6 cellular contexts compared by ENCODE assay signal in the genomic region with DNA sequence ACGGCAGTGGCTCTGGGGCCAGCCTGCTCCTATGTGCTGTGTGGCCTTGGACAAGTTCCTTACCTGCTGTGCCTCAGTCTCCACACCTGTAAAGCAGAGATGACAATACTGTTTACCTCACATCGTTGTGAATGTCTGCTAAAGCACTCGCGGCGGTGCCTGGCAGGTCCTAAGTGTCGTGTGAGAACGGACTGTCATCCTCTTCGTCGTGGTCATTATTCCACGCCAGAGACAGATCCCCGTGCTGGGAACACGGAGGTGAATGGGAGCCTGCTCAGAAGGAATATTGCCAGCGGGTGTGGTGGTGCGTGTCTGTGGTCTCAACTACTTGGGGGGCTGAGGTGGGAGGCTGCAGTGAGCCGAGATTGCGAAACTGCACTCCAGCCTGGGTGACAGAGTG.
DNase-seq lines count a peak whose midpoint lies in the region; ATAC-seq, FAIRE-seq and TF ChIP-seq lines count a peak whose summit lies in the region.
"Not testable (repeated sequence)": the region's sequence is repeated elsewhere in the genome, so short reads cannot be mapped to it uniquely, and the experiment has no call there.

No MANE protein-coding gene starts in this region.

- H3K23ac ChIP-seq in IMR-90 (ENCODE audit: low read depth, low read length), result not testable (repeated sequence)

- H3K14ac ChIP-seq in IMR-90 (replicated peaks; ENCODE audit: low read depth, low read length), result not testable (repeated sequence)

- H3K56ac ChIP-seq in IMR-90 (ENCODE audit: extremely low read depth, insufficient read depth, low read length), result not testable (repeated sequence)

- peak overlapping the region; percentile 40 for H3K4me2 ChIP-seq in BLaER1
- peak overlapping the region in 7 of 11 experiments; percentile 32 to 53 (median 44); a peak in 14 of 22 replicates for H3K4me2 ChIP-seq in BLaER1 treated with 17β-estradiol and CSF1 and Interleukin-3, amounts not matched to agents 10 nM and 100 nM
- H3K4me2 ChIP-seq in IMR-90 (ENCODE audit: low read depth, low read length), result not testable (repeated sequence)

- POLR2A ChIA-PET in IMR-90 (lab: Charles Lee; ENCODE audit: unreplicated experiment); WTC11 (lab: Charles Lee); activated CD4-positive, alpha-beta memory T cell treated with anti-CD3 and anti-CD28 coated beads for 36 hours (lab: Charles Lee): not testable (repeated sequence)

- not testable (repeated sequence) for H3K4me3 Mint-ChIP-seq in WTC11; activated CD4-positive, alpha-beta memory T cell treated with anti-CD3 and anti-CD28 coated beads for 36 hours

- not testable (repeated sequence) for H4K20me1 ChIP-seq in BLaER1; IMR-90 (ENCODE audit: insufficient read depth, low read length)
- peaks cover 0 to 53% (median 7%) of the 10 kb centered on the region in 11 experiments; a peak in 12 of 22 replicates for H4K20me1 ChIP-seq in BLaER1 treated with 17β-estradiol and CSF1 and Interleukin-3, amounts not matched to agents 10 nM and 100 nM

- H3K27ac ChIP-seq in BLaER1; BLaER1 treated with 17β-estradiol and CSF1 and Interleukin-3, amounts not matched to agents 10 nM and 100 nM; IMR-90 (ENCODE audit: insufficient read depth, low read length); kidney (ENCODE audit: low read depth in 2 of 2, low read length in 2 of 2): not testable (repeated sequence)

- H2BK120ac ChIP-seq in IMR-90 (ENCODE audit: low read depth, low read length), result not testable (repeated sequence)

- H3K4me3 ChIP-seq in BLaER1; BLaER1 treated with 17β-estradiol and CSF1 and Interleukin-3, amounts not matched to agents 10 nM and 100 nM; IMR-90 (ENCODE audit: insufficient read depth, low read depth, low read length); kidney (ENCODE audit: low read length in 2 of 2): not testable (repeated sequence)

- H3K27me3 Mint-ChIP-seq in WTC11 (ENCODE audit: low read depth); activated CD4-positive, alpha-beta memory T cell treated with anti-CD3 and anti-CD28 coated beads for 36 hours: not testable (repeated sequence)

- not testable (repeated sequence) for TF ChIP-seq POLR2A in IMR-90 (IDR thresholded peaks at IDR 0.05; ENCODE audit: low read depth, low read length)

- H3K4me1 Mint-ChIP-seq in WTC11; activated CD4-positive, alpha-beta memory T cell treated with anti-CD3 and anti-CD28 coated beads for 36 hours (ENCODE audit: low read depth): not testable (repeated sequence)

- not testable (repeated sequence) for ATAC-seq in IMR-90 (ENCODE audit: low read depth); WTC11

- not testable (repeated sequence) for H4K8ac ChIP-seq in IMR-90 (ENCODE audit: low read depth in 2 of 2, low read length in 2 of 2)

- not testable (repeated sequence) for H3K9ac ChIP-seq in BLaER1; IMR-90 (ENCODE audit: low read depth, low read length); kidney (ENCODE audit: low read length in 2 of 2)
- H3K9ac ChIP-seq in BLaER1 treated with 17β-estradiol and CSF1 and Interleukin-3, amounts not matched to agents 10 nM and 100 nM, result 0 out of 22 replicates have a peak overlapping the region, but pooled peaks of 1 of the 11 experiments have one; percentile 39

- not testable (repeated sequence) for H2BK20ac ChIP-seq in IMR-90 (ENCODE audit: low read depth, low read length)

- not testable (repeated sequence) for H3K27me3 ChIP-seq in BLaER1; BLaER1 treated with 17β-estradiol and CSF1 and Interleukin-3, amounts not matched to agents 10 nM and 100 nM; IMR-90 (ENCODE audit: control insufficient read depth, insufficient read depth, low read length)

- H3K4me1 ChIP-seq in BLaER1, result peaks cover 31% of the 10 kb centered on the region
- H3K4me1 ChIP-seq in BLaER1 treated with 17β-estradiol and CSF1 and Interleukin-3, amounts not matched to agents 10 nM and 100 nM, result peaks cover 8 to 39% (median 23%) of the 10 kb centered on the region in 10 experiments
- not testable (repeated sequence) for H3K4me1 ChIP-seq in IMR-90 (ENCODE audit: control insufficient read depth, insufficient read depth, low read length); kidney (ENCODE audit: control insufficient read depth in 1 of 2, insufficient read depth in 1 of 2, low read depth in 1 of 2, low read length in 2 of 2)

- H2AK9ac ChIP-seq in IMR-90 (replicated peaks; ENCODE audit: low read depth, low read length, poor library complexity), result not testable (repeated sequence)

- peaks cover 15 to 27% of the 10 kb centered on the region in 2 experiments for H3K79me1 ChIP-seq in IMR-90 (ENCODE audit: low read depth in 1 of 2, low read length in 2 of 2)

- not testable (repeated sequence) for H3K9me1 ChIP-seq in IMR-90 (ENCODE audit: insufficient read depth, low read length)

- H3K27ac Mint-ChIP-seq in WTC11, result peak overlapping the region; percentile 53
- H3K27ac Mint-ChIP-seq in activated CD4-positive, alpha-beta memory T cell treated with anti-CD3 and anti-CD28 coated beads for 36 hours, result peak overlapping the region; percentile 42

- not testable (repeated sequence) for BruUV-seq in IMR-90 (replicated peaks; lab: Mats Ljungman, UMichigan)

- not testable (repeated sequence) for TF ChIP-seq CTCF in IMR-90 (conservative IDR thresholded peaks at IDR 0.05; ENCODE audit: low read depth, low read length); WTC11 (IDR thresholded peaks at IDR 0.05); kidney (IDR thresholded peaks at IDR 0.05; ENCODE audit: borderline replicate concordance, extremely low read depth, insufficient read depth)

- peaks cover 49% of the 10 kb centered on the region for H3K36me3 Mint-ChIP-seq in WTC11
- H3K36me3 Mint-ChIP-seq in activated CD4-positive, alpha-beta memory T cell treated with anti-CD3 and anti-CD28 coated beads for 36 hours, result not testable (repeated sequence)

- not testable (repeated sequence) for H3K18ac ChIP-seq in IMR-90 (ENCODE audit: low read depth, low read length)

- intact Hi-C loops in IMR-90 (cut with micrococcal nuclease), result not testable (repeated sequence)
- intact Hi-C loops in activated CD4-positive, alpha-beta memory T cell treated with anti-CD3 and anti-CD28 coated beads for 36 hours (cut with micrococcal nuclease), result loop anchor here (5.0 kb wide), 2 partner anchors 88 to 147 kb away; no protein-coding TSS in a partner anchor
- intact Hi-C loops in kidney (cut with DNase I), result loop anchor here (10.0 kb wide), 1 partner anchor 59 kb away; no protein-coding TSS in a partner anchor

- not testable (repeated sequence) for H3K4ac ChIP-seq in IMR-90 (ENCODE audit: low read depth, low read length)

- H3K36me3 ChIP-seq in BLaER1 (peaks cover 88% of the 10 kb centered on the region), IMR-90 (ENCODE audit: control insufficient read depth, insufficient read depth, low read length) (peaks cover 72% of the 10 kb centered on the region)
- peaks cover 53 to 92% (median 82%) of the 10 kb centered on the region in 11 experiments for H3K36me3 ChIP-seq in BLaER1 treated with 17β-estradiol and CSF1 and Interleukin-3, amounts not matched to agents 10 nM and 100 nM
- not testable (repeated sequence) for H3K36me3 ChIP-seq in kidney (ENCODE audit: control insufficient read depth in 1 of 2, insufficient read depth in 2 of 2, low read length in 2 of 2)

- not testable (repeated sequence) for H2AFZ ChIP-seq in IMR-90 (replicated peaks; ENCODE audit: low read length, poor library complexity)

- dilution Hi-C loops in IMR-90 (cut with HindIII; ENCODE audit: low sequenced_read_pairs, unreplicated experiment), result not testable (repeated sequence)

- in situ Hi-C loops in IMR-90 (cut with MboI; ENCODE audit: low sequenced_read_pairs), result loop anchor here (25.0 kb wide), 1 partner anchor 132 kb away; the partner anchor contains the start of gene SOCS7

- not testable (repeated sequence) for H2AK5ac ChIP-seq in IMR-90 (ENCODE audit: low read depth, low read length)

- TF ChIP-seq RAD21 in IMR-90 (IDR thresholded peaks at IDR 0.05; ENCODE audit: low read length), result not testable (repeated sequence)

- H2BK5ac ChIP-seq in IMR-90 (ENCODE audit: low read depth, low read length, poor library complexity, severe bottlenecking), result not testable (repeated sequence)

- H3K9me3 Mint-ChIP-seq in WTC11; activated CD4-positive, alpha-beta memory T cell treated with anti-CD3 and anti-CD28 coated beads for 36 hours: not testable (repeated sequence)

- not testable (repeated sequence) for H4K91ac ChIP-seq in IMR-90 (ENCODE audit: insufficient read depth, low read depth, low read length)

- 100% methylated on average over 4 of the region's 16 CpGs; no CpG with 5 or more reads in 1 of the 2 experiments for WGBS in IMR-90 (ENCODE audit: extremely low coverage in 2 of 2, insufficient read length in 1 of 2), 2 experiments

- FAIRE-seq in kidney (lab: Jason Lieb, UNC), result not testable (repeated sequence)

- peaks cover 20% of the 10 kb centered on the region for H3K9me3 ChIP-seq in BLaER1
- peaks cover 0 to 25% (median 22%) of the 10 kb centered on the region in 11 experiments; a peak in 19 of 22 replicates for H3K9me3 ChIP-seq in BLaER1 treated with 17β-estradiol and CSF1 and Interleukin-3, amounts not matched to agents 10 nM and 100 nM (replicated peaks in 1 of 11)
- not testable (repeated sequence) for H3K9me3 ChIP-seq in IMR-90 (ENCODE audit: control insufficient read depth, insufficient read depth, low read length); kidney (ENCODE audit: control insufficient read depth in 1 of 2, low read length in 2 of 2)

- CTCF ChIA-PET in IMR-90 (lab: Yijun Ruan, JAX); WTC11 (lab: Charles Lee): not testable (repeated sequence)
- CTCF ChIA-PET in activated CD4-positive, alpha-beta memory T cell treated with anti-CD3 and anti-CD28 coated beads for 36 hours (lab: Charles Lee), result interaction anchor here (0.7 to 1.5 kb wide), 2 partner anchors 44 to 173 kb away, joined by 3 to 6 read pairs; no protein-coding TSS in a partner anchor

- not testable (repeated sequence) for DNase-seq in IMR-90; WTC11 (ENCODE audit: low spot score); activated CD4-positive, alpha-beta memory T cell treated with anti-CD3 and anti-CD28 coated beads for 36 hours
- DNase-seq in kidney, result peak; percentile 17

- H2BK15ac ChIP-seq in IMR-90 (ENCODE audit: low read depth, low read length), result not testable (repeated sequence)

- H4K5ac ChIP-seq in IMR-90 (ENCODE audit: low read depth, low read length), result not testable (repeated sequence)
